Comparison of ENCODE assay signal across 1 cellular context in genomic region chr19:38506723-38507550, GRCh38.
TF ChIP-seq lines count a peak whose summit lies in the region.

No MANE protein-coding gene starts in this region.

TF ChIP-seq in A549, 52 proteins besides CTCF, POLR2A, EP300 and RAD21 (continued from another document):
- TF ChIP-seq MAZ (IDR thresholded peaks at IDR 0.05; ENCODE audit: borderline replicate concordance, low read depth, low read length) (peak; percentile 80; the same call in 1 of the 2 replicates), CEBPB (IDR thresholded peaks at IDR 0.05) (no peak), ZNF302 (CRISPR knock-in tag; IDR thresholded peaks at IDR 0.05) (no peak)
